Comparison of ENCODE assay signal across 8 cellular contexts in the genomic region with DNA sequence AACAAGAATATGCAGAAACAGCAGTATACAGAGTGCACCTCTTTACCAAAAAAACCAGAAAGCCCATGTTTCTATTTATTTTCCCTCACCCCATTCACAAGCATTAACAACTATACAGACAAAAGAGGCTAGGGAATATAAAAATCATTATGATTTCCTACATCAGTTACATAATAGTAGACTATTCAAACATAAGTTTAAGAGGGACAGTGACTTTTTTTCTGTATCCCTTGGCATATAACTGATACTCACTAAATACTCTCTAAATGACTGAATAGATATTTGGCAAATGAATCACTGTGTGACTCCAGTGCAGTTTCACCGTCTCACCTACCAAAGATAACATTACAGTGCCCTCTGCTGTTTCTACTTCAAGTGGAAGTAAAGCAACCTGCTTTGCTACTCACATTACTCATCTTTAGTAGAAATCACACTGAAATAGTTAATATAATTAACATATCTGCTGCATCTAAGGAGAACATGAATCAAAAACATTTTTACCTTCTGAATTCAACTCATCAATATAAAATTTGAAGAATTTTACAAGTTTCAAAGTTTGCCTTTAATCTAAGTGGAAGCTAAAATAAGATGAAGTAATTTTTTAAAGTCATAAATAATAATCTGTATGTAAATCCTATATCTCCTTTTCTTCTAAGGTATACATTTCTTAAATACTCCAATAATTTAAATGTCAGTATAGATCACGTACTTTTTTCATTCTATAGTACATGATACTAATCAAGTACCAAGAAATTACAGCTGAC.
DNase-seq lines count a peak whose midpoint lies in the region; ATAC-seq and TF ChIP-seq lines count a peak whose summit lies in the region.

No MANE protein-coding gene starts in this region.

- peak overlapping the region in 3 of 5 experiments; percentile 7 to 34 (median 23) for H3K27ac Mint-ChIP-seq in brain

- H3K36me3 ChIP-seq in NT2/D1 (ENCODE audit: insufficient read depth, insufficient read length, low read length) = no peaks in the 10 kb centered on the region

- H3K9ac ChIP-seq in NT2/D1 (ENCODE audit: insufficient read length, low read depth) = no peak overlapping the region

- no peaks in the 10 kb centered on the region for H3K27me3 Mint-ChIP-seq in brain

- H3K4me3 ChIP-seq in NT2/D1 (ENCODE audit: insufficient read length, low read depth) = no peak overlapping the region

- no peak overlapping the region for H3K4me3 Mint-ChIP-seq in brain

- H3K4me1 Mint-ChIP-seq in brain = peaks cover 23% of the 10 kb centered on the region

- DNase-seq in activated effector memory CD4-positive, alpha-beta T cell treated with anti-CD3 and anti-CD28 coated beads, Interleukin-2, amount 50 U/mL, for 16 hours = peak; percentile 67
- DNase-seq in activated effector memory CD4-positive, alpha-beta T cell treated with Interleukin-2 at 50 U/mL for 16 hours = no peak
- DNase-seq in HT1080 (ENCODE audit: low read depth) = peak; percentile 88
- peak; percentile 33 for DNase-seq in NT2/D1 (ENCODE audit: low read depth, low spot score)
- DNase-seq in islet precursor cell = peak; percentile 74
- peak; percentile 67 for DNase-seq in stromal cell of bone marrow (ENCODE audit: low read depth)

- no peaks in the 10 kb centered on the region for H3K27me3 ChIP-seq in NT2/D1 (ENCODE audit: insufficient read depth, insufficient read length)

- no peaks in the 10 kb centered on the region for H3K9me3 ChIP-seq in NT2/D1 (ENCODE audit: insufficient read depth, low read length)

- no peaks in the 10 kb centered on the region for H3K4me1 ChIP-seq in NT2/D1 (ENCODE audit: insufficient read depth, insufficient read length)

- peaks cover 0 to under 1% (median 0%) of the 10 kb centered on the region in 5 experiments for H3K9me3 Mint-ChIP-seq in brain

- H3K36me3 Mint-ChIP-seq in brain = peaks cover 20% of the 10 kb centered on the region

- peak; percentile 97 for ATAC-seq in GM21723 (IDR thresholded peaks at IDR 0.05; ENCODE audit: unreplicated experiment)

- TF ChIP-seq CTCF in brain (conservative IDR thresholded peaks at IDR 0.05) = peak; percentile 56 to 69
